ENCODE assay signal across 22 cellular contexts in the genomic region with DNA sequence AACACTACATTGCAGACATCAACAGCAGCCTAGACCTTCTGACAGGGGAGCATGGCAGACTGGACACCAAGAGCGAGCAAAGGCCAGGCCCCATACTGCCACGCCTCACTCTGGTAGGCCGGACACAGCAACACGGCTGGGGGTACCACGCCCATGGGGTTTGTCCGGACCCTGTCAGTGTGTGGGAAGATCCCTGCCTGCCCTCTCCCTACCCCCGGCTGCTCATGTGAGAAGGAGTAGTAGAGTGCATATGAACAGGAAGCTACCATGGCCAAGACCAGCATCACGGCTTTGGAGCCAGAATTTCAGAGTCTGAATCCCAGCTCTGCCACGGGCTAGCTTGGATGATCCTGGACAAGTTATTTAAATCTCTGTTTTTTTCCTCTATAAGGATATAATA. TPM values are rescaled to one million over a fixed set of nuclear protein-coding genes. Genes with fewer than 3 reads are reported as not detected.
"Had no signal": no experiment of that assay in that cellular context is flagged by ENCODE, and none has a peak within 500 bp of the region (broad histone marks: within the 10 kb centered on the region; RNA-seq: fewer than 3 reads in every experiment).

No MANE protein-coding gene starts in this region.

- DNase-seq: activated B cell treated with CpG ODN at 0.5 μM for 24 hours; activated CD4-positive, alpha-beta T cell treated with anti-CD3 and anti-CD28 coated beads, Interleukin-2, amount 10 ng/mL, durations not matched to agents 7 days and 5 days; activated effector memory CD4-positive, alpha-beta T cell treated with Interleukin-2 at 50 U/mL for 16 hours; activated naive CD4-positive, alpha-beta T cell treated with anti-CD3 and anti-CD28 coated beads, Interleukin-2, amount 50 U/mL, for 16 hours; activated T-cell treated with anti-CD3 and anti-CD28 coated beads, Interleukin-2, amount 50 U/mL, for 24 hours; endodermal cell; gastrocnemius medialis; heart right ventricle; mesenchymal stem cell; occipital lobe; right cardiac atrium; stimulated activated naive CD8-positive, alpha-beta T cell treated with anti-CD3 and anti-CD28 coated beads, Interleukin-15, amount 100 ng/mL, for 72 hours; T-helper 17 cell had no signal

- H3K27me3 Mint-ChIP-seq: activated B cell treated with CpG ODN at 0.5 μM for 24 hours; activated CD4-positive, alpha-beta T cell treated with anti-CD3 and anti-CD28 coated beads, Interleukin-2, amount 10 ng/mL, durations not matched to agents 7 days and 5 days; activated T-cell treated with anti-CD3 and anti-CD28 coated beads, Interleukin-2, amount 50 U/mL, for 24 hours; stimulated activated naive CD8-positive, alpha-beta T cell treated with anti-CD3 and anti-CD28 coated beads, Interleukin-15, amount 100 ng/mL, for 72 hours had no signal

- H3K4me3 ChIP-seq: gastrocnemius medialis, heart right ventricle, left lung, prostate gland, thoracic aorta had no signal

- FAIRE-seq: astrocyte, islet of Langerhans, TTC549, urothelium cell line had no signal

- H3K36me3 ChIP-seq: left lung, prostate gland had no signal

- H3K4me3 Mint-ChIP-seq: activated B cell treated with CpG ODN at 0.5 μM for 24 hours; activated CD4-positive, alpha-beta T cell treated with anti-CD3 and anti-CD28 coated beads, Interleukin-2, amount 10 ng/mL, durations not matched to agents 7 days and 5 days; activated T-cell treated with anti-CD3 and anti-CD28 coated beads, Interleukin-2, amount 50 U/mL, for 24 hours; endodermal cell; nephron; stimulated activated naive CD8-positive, alpha-beta T cell treated with anti-CD3 and anti-CD28 coated beads, Interleukin-15, amount 100 ng/mL, for 72 hours; T-helper 17 cell had no signal

- H3K9me3 ChIP-seq: gastrocnemius medialis, heart right ventricle, left lung, prostate gland, thoracic aorta had no signal

- H3K27me3 ChIP-seq: gastrocnemius medialis, heart right ventricle, left lung had no signal

- H3K27ac Mint-ChIP-seq: activated B cell treated with CpG ODN at 0.5 μM for 24 hours; activated CD4-positive, alpha-beta T cell treated with anti-CD3 and anti-CD28 coated beads, Interleukin-2, amount 10 ng/mL, durations not matched to agents 7 days and 5 days; activated T-cell treated with anti-CD3 and anti-CD28 coated beads, Interleukin-2, amount 50 U/mL, for 24 hours; endodermal cell; nephron; stimulated activated naive CD8-positive, alpha-beta T cell treated with anti-CD3 and anti-CD28 coated beads, Interleukin-15, amount 100 ng/mL, for 72 hours; T-helper 17 cell had no signal

- H3K4me1 ChIP-seq: gastrocnemius medialis, heart right ventricle, left lung, prostate gland had no signal

- H3K27ac ChIP-seq: gastrocnemius medialis, heart right ventricle, left lung, prostate gland, thoracic aorta had no signal

- H3K4me1 Mint-ChIP-seq: activated B cell treated with CpG ODN at 0.5 μM for 24 hours; activated CD4-positive, alpha-beta T cell treated with anti-CD3 and anti-CD28 coated beads, Interleukin-2, amount 10 ng/mL, durations not matched to agents 7 days and 5 days; endodermal cell; nephron; stimulated activated naive CD8-positive, alpha-beta T cell treated with anti-CD3 and anti-CD28 coated beads, Interleukin-15, amount 100 ng/mL, for 72 hours had no signal

- H3K9me3 Mint-ChIP-seq: activated B cell treated with CpG ODN at 0.5 μM for 24 hours; activated CD4-positive, alpha-beta T cell treated with anti-CD3 and anti-CD28 coated beads, Interleukin-2, amount 10 ng/mL, durations not matched to agents 7 days and 5 days; activated T-cell treated with anti-CD3 and anti-CD28 coated beads, Interleukin-2, amount 50 U/mL, for 24 hours; nephron had no signal

RNA-seq across cellular contexts. Expression of a gene that starts 27.9 kb away (rescaled TPM):
- total RNA-seq: activated B cell treated with CpG ODN at 0.5 μM for 24 hours; activated CD4-positive, alpha-beta T cell treated with anti-CD3 and anti-CD28 coated beads, Interleukin-2, amount 10 ng/mL, durations not matched to agents 7 days and 5 days; astrocyte; dermis microvascular lymphatic vessel endothelial cell; T-helper 17 cell had no signal
